ENCODE assay signal across 27 cellular contexts in genomic region chr3:120983321-120983665, GRCh38.
"Had no signal": no experiment of that assay in that cellular context is flagged by ENCODE, and none has a peak within 500 bp of the region (broad histone marks: within the 10 kb centered on the region; RNA-seq: fewer than 3 reads in every experiment).

No MANE protein-coding gene starts in this region.

- H3K27ac ChIP-seq: SJCRH30 had no signal

- ATAC-seq: activated naive CD8-positive, alpha-beta T cell treated with anti-CD3 and anti-CD28 coated beads, Interleukin-2, amount 50 U/mL, for 24 hours; K562; Panc1 had no signal

- H3K27ac Mint-ChIP-seq: activated B cell treated with CpG ODN at 0.5 μM for 24 hours; activated CD4-positive, alpha-beta memory T cell treated with anti-CD3 and anti-CD28 coated beads for 36 hours; activated naive CD4-positive, alpha-beta T cell treated with anti-CD3 and anti-CD28 coated beads, Interleukin-2, amount 10 ng/mL, durations not matched to agents 7 days and 5 days; activated naive CD8-positive, alpha-beta T cell; activated naive CD8-positive, alpha-beta T cell treated with anti-CD3 and anti-CD28 coated beads, Interleukin-2, amount 50 U/mL, for 24 hours; T-helper 2 cell treated with Interferon-gamma antibody and Interleukin-4, amounts not matched to agents 5 μg/mL and 100 μg/mL, for 36 hours had no signal

- H3K4me1 Mint-ChIP-seq: activated B cell treated with CpG ODN at 0.5 μM for 24 hours; activated naive CD4-positive, alpha-beta T cell treated with anti-CD3 and anti-CD28 coated beads, Interleukin-2, amount 10 ng/mL, durations not matched to agents 7 days and 5 days; activated naive CD8-positive, alpha-beta T cell treated with anti-CD3 and anti-CD28 coated beads, Interleukin-2, amount 50 U/mL, for 24 hours; brain had no signal

- H3K9me3 ChIP-seq: SJCRH30 had no signal

- H3K4me1 ChIP-seq: SJCRH30 had no signal

- H3K36me3 ChIP-seq: SJCRH30 had no signal

- H3K4me3 ChIP-seq: K562, SJCRH30 had no signal

- H3K36me3 Mint-ChIP-seq: activated CD4-positive, alpha-beta memory T cell treated with anti-CD3 and anti-CD28 coated beads for 36 hours; activated naive CD4-positive, alpha-beta T cell treated with anti-CD3 and anti-CD28 coated beads, Interleukin-2, amount 10 ng/mL, durations not matched to agents 7 days and 5 days; activated naive CD8-positive, alpha-beta T cell had no signal

- H3K4me3 Mint-ChIP-seq: activated B cell treated with CpG ODN at 0.5 μM for 24 hours; activated CD4-positive, alpha-beta memory T cell treated with anti-CD3 and anti-CD28 coated beads for 36 hours; activated naive CD4-positive, alpha-beta T cell treated with anti-CD3 and anti-CD28 coated beads, Interleukin-2, amount 10 ng/mL, durations not matched to agents 7 days and 5 days; activated naive CD8-positive, alpha-beta T cell; activated naive CD8-positive, alpha-beta T cell treated with anti-CD3 and anti-CD28 coated beads, Interleukin-2, amount 50 U/mL, for 24 hours; brain; T-helper 2 cell treated with Interferon-gamma antibody and Interleukin-4, amounts not matched to agents 5 μg/mL and 100 μg/mL, for 36 hours had no signal

- DNase-seq: activated B cell treated with CpG ODN at 0.5 μM for 24 hours; activated CD4-positive, alpha-beta memory T cell treated with anti-CD3 and anti-CD28 coated beads for 36 hours; activated CD4-positive, alpha-beta T cell treated with anti-CD3 and anti-CD28 coated beads for 4 hours; activated CD4-positive, alpha-beta T cell treated with anti-CD3 and anti-CD28 coated beads, Interleukin-2, amount 50 U/mL, for 1 hour; activated CD4-positive, CD25-positive, alpha-beta regulatory T cell treated with anti-CD3 and anti-CD28 coated beads, Interleukin-2, amount 50 U/mL, for 72 hours; activated CD8-positive, alpha-beta memory T cell treated with anti-CD3 and anti-CD28 coated beads, Interleukin-2, amount 50 U/mL, for 4 hours; activated effector memory CD4-positive, alpha-beta T cell treated with Interleukin-2 at 50 U/mL for 16 hours; activated naive CD4-positive, alpha-beta T cell treated with anti-CD3 and anti-CD28 coated beads, Interleukin-2, amount 10 ng/mL, durations not matched to agents 7 days and 5 days; activated naive CD8-positive, alpha-beta T cell treated with anti-CD3 and anti-CD28 coated beads, Interleukin-2, amount 50 U/mL, for 24 hours; activated T-cell treated with anti-CD3 and anti-CD28 coated beads for 4 hours; activated T-cell treated with anti-CD3 and anti-CD28 coated beads, Interleukin-2, amount 50 U/mL, for 48 hours; anterior cingulate cortex; NCI-H1092 treated with DMSO at 0.1 percent for 48 hours; NCI-H146; NCI-H187; NCI-H2029 treated with DMSO at 0.1 percent for 48 hours; NCI-H2107; NCI-H226; NCI-H446 treated with DMSO at 0.1 percent for 48 hours; NCI-H524; SHP77; SJCRH30 had no signal

- H3K27me3 Mint-ChIP-seq: activated B cell treated with CpG ODN at 0.5 μM for 24 hours; activated CD4-positive, alpha-beta memory T cell treated with anti-CD3 and anti-CD28 coated beads for 36 hours; activated naive CD4-positive, alpha-beta T cell treated with anti-CD3 and anti-CD28 coated beads, Interleukin-2, amount 10 ng/mL, durations not matched to agents 7 days and 5 days; activated naive CD8-positive, alpha-beta T cell; activated naive CD8-positive, alpha-beta T cell treated with anti-CD3 and anti-CD28 coated beads, Interleukin-2, amount 50 U/mL, for 24 hours; brain had no signal

- H3K27me3 ChIP-seq: SJCRH30 had no signal
